ENCODE assay signal across 7 cellular contexts in genomic region chr2:60555794-60556161, GRCh38. TPM values are rescaled to one million over a fixed set of nuclear protein-coding genes. Genes with fewer than 3 reads are reported as not detected.
A peak's percentile ranks its signal among the peaks of the same experiment; 100 is the strongest.
DNase-seq lines count a peak whose midpoint lies in the region; ATAC-seq and TF ChIP-seq lines count a peak whose summit lies in the region.

No MANE protein-coding gene starts in this region.

- DNase-seq in activated CD8-positive, alpha-beta T cell treated with anti-CD3 and anti-CD28 coated beads for 36 hours, result no peak
- DNase-seq in DMS79 treated with DMSO at 0.1 percent for 48 hours (lab: John Stamatoyannopoulos, UW), result no peak
- no peak for DNase-seq in NCI-H2171 (lab: John Stamatoyannopoulos, UW)
- DNase-seq in ecto neural progenitor cell (ENCODE audit: low spot score), result no peak

- peak overlapping the region; percentile 76 for H3K4me3 Mint-ChIP-seq in activated CD8-positive, alpha-beta T cell treated with anti-CD3 and anti-CD28 coated beads for 36 hours

- H3K4me3 ChIP-seq in mesodermal cell (ENCODE audit: extremely low read depth, insufficient read depth, low read length, poor library complexity, severe bottlenecking), result peak overlapping the region; percentile 70

- no peak for TF ChIP-seq CTCF in activated CD8-positive, alpha-beta T cell treated with anti-CD3 and anti-CD28 coated beads for 36 hours (IDR thresholded peaks at IDR 0.05)

- no peak overlapping the region for H3K27ac ChIP-seq in mesodermal cell (ENCODE audit: low read depth, low read length, severe bottlenecking)

- no peaks in the 10 kb centered on the region for H3K36me3 ChIP-seq in mesodermal cell (ENCODE audit: control insufficient read depth, insufficient read depth, low read length)

- no peaks in the 10 kb centered on the region for H3K9me3 Mint-ChIP-seq in activated CD8-positive, alpha-beta T cell treated with anti-CD3 and anti-CD28 coated beads for 36 hours

- POLR2A ChIA-PET in activated CD8-positive, alpha-beta T cell treated with anti-CD3 and anti-CD28 coated beads for 36 hours (lab: Charles Lee), result interaction anchor here (1.0 kb wide), 1 partner anchor 17 kb away, joined by 3 read pairs; no protein-coding TSS in a partner anchor

- WGBS in mesodermal cell (ENCODE audit: insufficient coverage in 2 of 2), 2 experiments, result no CpG with 5 or more reads among the region's 5 CpGs

- peaks cover 11% of the 10 kb centered on the region for H3K4me1 ChIP-seq in mesodermal cell (ENCODE audit: control insufficient read depth, insufficient read depth, low read length, poor library complexity, severe bottlenecking)

- H3K27ac Mint-ChIP-seq in activated CD8-positive, alpha-beta T cell treated with anti-CD3 and anti-CD28 coated beads for 36 hours, result no peak overlapping the region

- no peaks in the 10 kb centered on the region for H3K36me3 Mint-ChIP-seq in activated CD8-positive, alpha-beta T cell treated with anti-CD3 and anti-CD28 coated beads for 36 hours (ENCODE audit: low read depth)

- H3K4me1 Mint-ChIP-seq in activated CD8-positive, alpha-beta T cell treated with anti-CD3 and anti-CD28 coated beads for 36 hours (ENCODE audit: low read depth), result peaks cover 36% of the 10 kb centered on the region

- H3K27me3 Mint-ChIP-seq in activated CD8-positive, alpha-beta T cell treated with anti-CD3 and anti-CD28 coated beads for 36 hours, result peaks cover 54% of the 10 kb centered on the region

- ATAC-seq in GM18519 (IDR thresholded peaks at IDR 0.05; ENCODE audit: low FRiP score, unreplicated experiment), result peak; percentile 7
- peak; percentile 5 for ATAC-seq in HG02852 (IDR thresholded peaks at IDR 0.05; ENCODE audit: unreplicated experiment)
- no peak for ATAC-seq in activated CD8-positive, alpha-beta T cell treated with anti-CD3 and anti-CD28 coated beads for 36 hours

- CTCF ChIA-PET in activated CD8-positive, alpha-beta T cell treated with anti-CD3 and anti-CD28 coated beads for 36 hours (lab: Charles Lee), result interaction anchor here (1.2 to 9.3 kb wide), 6 partner anchors 10 to 88 kb away, joined by 3 to 104 read pairs (median 4); no protein-coding TSS in a partner anchor

- intact Hi-C loops in activated CD8-positive, alpha-beta T cell treated with anti-CD3 and anti-CD28 coated beads for 36 hours (cut with micrococcal nuclease), result loop anchor here (10.0 kb wide), 2 partner anchors 671 to 1251 kb away; no protein-coding TSS in a partner anchor

- no peaks in the 10 kb centered on the region for H3K9me3 ChIP-seq in mesodermal cell (ENCODE audit: control insufficient read depth, low read length)

RNA-seq across cellular contexts. Expression of gene BCL11A, which starts 2.3 kb away (rescaled TPM):
- under 1 TPM; 0.45 to 0.54 TPM for total RNA-seq in activated CD8-positive, alpha-beta T cell treated with anti-CD3 and anti-CD28 coated beads for 36 hours
- polyA plus RNA-seq in mesodermal cell (2013, experiment 1 of 2), result 11.3 TPM
- 11.6 TPM for polyA plus RNA-seq in mesodermal cell (2013, experiment 2 of 2)
